Comparison of ENCODE assay signal across 23 cellular contexts in genomic region chr10:129607607-129608006, GRCh38.
"Had no signal": no experiment of that assay in that cellular context is flagged by ENCODE, and none has a peak within 500 bp of the region (broad histone marks: within the 10 kb centered on the region; RNA-seq: fewer than 3 reads in every experiment).

No MANE protein-coding gene starts in this region.

- H3K9me2 ChIP-seq: SK-N-SH had no signal

- H3K9ac ChIP-seq: SK-N-SH had no signal

- H3K4me2 ChIP-seq: SK-N-SH had no signal

- DNase-seq: Kasumi-1, KG1, MM.1S, NCI-H1092 treated with DMSO at 0.1 percent for 48 hours, NCI-H1436, NCI-H187, NCI-H2029, NCI-H2081 treated with DMSO at 0.1 percent for 48 hours, NCI-H2171, NCI-H226, NCI-H446, NCI-H510A, NCI-H524 treated with DMSO at 0.1 percent for 48 hours, NCI-H69, NCI-H774, PC-3, SHP77, SK-N-SH, T-helper 1 cell had no signal

- H3K27ac ChIP-seq: HL-60, RWPE1 had no signal

- H3K9me3 ChIP-seq: SK-N-SH had no signal

- ATAC-seq: Panc1, PC-3 had no signal

- FAIRE-seq: HTR-8/SVneo had no signal
